In the genomic region with DNA sequence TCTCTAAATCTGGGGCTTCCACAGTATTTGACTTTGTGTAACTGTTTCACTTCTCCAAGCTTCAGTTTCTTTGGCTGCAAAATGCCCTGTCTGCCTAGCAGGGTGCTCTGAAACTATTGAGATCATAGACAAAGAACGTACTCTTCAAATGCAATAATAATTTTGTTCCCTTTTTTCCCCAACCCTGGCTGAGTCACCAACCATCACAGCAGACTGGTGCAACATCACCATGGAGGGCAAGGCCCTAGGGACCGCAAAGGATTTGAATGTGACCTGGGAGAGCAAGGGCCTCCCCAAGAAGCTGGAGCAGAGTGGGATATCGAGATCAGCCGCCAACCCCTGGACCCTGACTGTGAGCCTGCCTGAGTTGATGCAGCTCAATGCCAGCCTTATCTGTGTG, we compare ENCODE assay signal across 1 cellular context.
TF ChIP-seq lines count a peak whose summit lies in the region.

No MANE protein-coding gene starts in this region.

TF ChIP-seq in H1, 55 proteins besides CTCF, POLR2A, EP300 and RAD21 (continued from another document):
- TF ChIP-seq, protein P1, sequence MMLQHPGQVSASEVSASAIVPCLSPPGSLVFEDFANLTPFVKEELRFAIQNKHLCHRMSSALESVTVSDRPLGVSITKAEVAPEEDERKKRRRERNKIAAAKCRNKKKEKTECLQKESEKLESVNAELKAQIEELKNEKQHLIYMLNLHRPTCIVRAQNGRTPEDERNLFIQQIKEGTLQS (IDR thresholded peaks at IDR 0.05; ENCODE audit: insufficient read depth, low read depth, low read length): no peak
- no peak for TF ChIP-seq BCL11A (IDR thresholded peaks at IDR 0.05; ENCODE audit: low read depth in 2 of 2, low read length in 2 of 2)
